In genomic region chr16:30901201-30902069, GRCh38 we compare ENCODE assay signal across 8 cellular contexts. TPM values are rescaled to one million over a fixed set of nuclear protein-coding genes. Genes with fewer than 3 reads are reported as not detected.
DNase-seq lines count a peak whose midpoint lies in the region; ATAC-seq and TF ChIP-seq lines count a peak whose summit lies in the region.

No MANE protein-coding gene starts in this region.

- peaks cover 3% of the 10 kb centered on the region for H3K4me1 ChIP-seq in iPS-15b (ENCODE audit: control insufficient read depth, insufficient read depth, low read length)

- H3K9me3 ChIP-seq in iPS-15b (ENCODE audit: control insufficient read depth, insufficient read depth, low read length) = no peaks in the 10 kb centered on the region

- TF ChIP-seq CTCF in WTC11 (IDR thresholded peaks at IDR 0.05) = no peak

- peak overlapping the region; percentile 37 for H3K4me3 ChIP-seq in iPS-15b (ENCODE audit: low read depth, low read length)

- no peak overlapping the region for H3K27ac Mint-ChIP-seq in WTC11
- H3K27ac Mint-ChIP-seq in stimulated activated naive CD8-positive, alpha-beta T cell treated with anti-CD3 and anti-CD28 coated beads, Interleukin-15, amount 100 ng/mL, for 72 hours = peak overlapping the region; percentile 74 to 87

- H3K36me3 ChIP-seq in iPS-15b (ENCODE audit: control insufficient read depth, insufficient read depth, low read length) = no peaks in the 10 kb centered on the region

- CTCF ChIA-PET in WTC11 (lab: Charles Lee) = interaction anchor here (0.5 to 5.1 kb wide), 30 partner anchors 9 to 1099 kb away, joined by 3 to 95 read pairs (median 4); partner anchors contain the start of gene FBXL19

- POLR2A ChIA-PET in WTC11 (lab: Charles Lee) = interaction anchor here (0.6 to 1.4 kb wide), 6 partner anchors 8 to 214 kb away, joined by 3 to 6 read pairs (median 3); partner anchors contain the start of gene BCL7C

- no peaks in the 10 kb centered on the region for H3K36me3 Mint-ChIP-seq in WTC11

- H3K9me3 Mint-ChIP-seq in WTC11 = peaks cover 3% of the 10 kb centered on the region; the same call in 1 of the 2 replicates
- peaks cover 4 to 8% of the 10 kb centered on the region in 2 donors for H3K9me3 Mint-ChIP-seq in stimulated activated naive CD8-positive, alpha-beta T cell treated with anti-CD3 and anti-CD28 coated beads, Interleukin-15, amount 100 ng/mL, for 72 hours

- H3K27me3 ChIP-seq in iPS-15b (ENCODE audit: control insufficient read depth, insufficient read depth, low read length) = peaks cover 22% of the 10 kb centered on the region

- peak overlapping the region; percentile 59 for H3K4me3 Mint-ChIP-seq in WTC11
- peak overlapping the region; percentile 60 to 72 for H3K4me3 Mint-ChIP-seq in stimulated activated naive CD8-positive, alpha-beta T cell treated with anti-CD3 and anti-CD28 coated beads, Interleukin-15, amount 100 ng/mL, for 72 hours

- peak; percentile 42 for DNase-seq in NCI-H146 (lab: John Stamatoyannopoulos, UW)
- DNase-seq in NCI-H146 treated with DMSO at 0.1 percent for 48 hours (lab: John Stamatoyannopoulos, UW; ENCODE audit: unreplicated experiment) = no peak
- DNase-seq in WTC11 (ENCODE audit: low spot score) = no peak
- DNase-seq in stimulated activated naive CD8-positive, alpha-beta T cell treated with anti-CD3 and anti-CD28 coated beads, Interleukin-15, amount 100 ng/mL, for 72 hours = no peak
- no peak for DNase-seq in amniotic stem cell (lab: John Stamatoyannopoulos, UW)
- DNase-seq in NCI-H524 treated with DMSO at 0.1 percent for 48 hours (lab: John Stamatoyannopoulos, UW) = no peak
- DNase-seq in stimulated activated CD4-positive, alpha-beta T cell treated with anti-CD3 and anti-CD28 coated beads, Interleukin-4, amount 100 ng/mL, for 1 hour = no peak

- H3K4me1 Mint-ChIP-seq in WTC11 = peaks cover 12% of the 10 kb centered on the region
- H3K4me1 Mint-ChIP-seq in stimulated activated naive CD8-positive, alpha-beta T cell treated with anti-CD3 and anti-CD28 coated beads, Interleukin-15, amount 100 ng/mL, for 72 hours = peaks cover 38% of the 10 kb centered on the region

- no peak for ATAC-seq in WTC11
- ATAC-seq in stimulated activated naive CD8-positive, alpha-beta T cell treated with anti-CD3 and anti-CD28 coated beads, Interleukin-15, amount 100 ng/mL, for 72 hours = peak; percentile 29

- H3K27me3 Mint-ChIP-seq in WTC11 (ENCODE audit: low read depth) = peaks cover 29% of the 10 kb centered on the region
- H3K27me3 Mint-ChIP-seq in stimulated activated naive CD8-positive, alpha-beta T cell treated with anti-CD3 and anti-CD28 coated beads, Interleukin-15, amount 100 ng/mL, for 72 hours = no peaks in the 10 kb centered on the region

- H3K9ac ChIP-seq in iPS-15b (ENCODE audit: low read depth, low read length) = no peak overlapping the region

TF ChIP-seq in WTC11, 78 proteins besides CTCF, POLR2A, EP300 and RAD21:
- TF ChIP-seq ELF4 (CRISPR knock-in tag; IDR thresholded peaks at IDR 0.05; ENCODE audit: low read depth) = no peak
- TF ChIP-seq ZNF416 (CRISPR knock-in tag; IDR thresholded peaks at IDR 0.05) = no peak
- TF ChIP-seq, protein P1, sequence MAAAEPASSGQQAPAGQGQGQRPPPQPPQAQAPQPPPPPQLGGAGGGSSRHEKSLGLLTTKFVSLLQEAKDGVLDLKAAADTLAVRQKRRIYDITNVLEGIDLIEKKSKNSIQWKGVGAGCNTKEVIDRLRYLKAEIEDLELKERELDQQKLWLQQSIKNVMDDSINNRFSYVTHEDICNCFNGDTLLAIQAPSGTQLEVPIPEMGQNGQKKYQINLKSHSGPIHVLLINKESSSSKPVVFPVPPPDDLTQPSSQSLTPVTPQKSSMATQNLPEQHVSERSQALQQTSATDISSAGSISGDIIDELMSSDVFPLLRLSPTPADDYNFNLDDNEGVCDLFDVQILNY (CRISPR knock-in tag; IDR thresholded peaks at IDR 0.05) = no peak
- no peak for TF ChIP-seq E2F1 (CRISPR knock-in tag; IDR thresholded peaks at IDR 0.05)

RNA-seq across cellular contexts. Expression of gene CTF1, which starts 5.0 kb away (rescaled TPM):
- total RNA-seq in WTC11 (2021) = 1.4 to 1.9 TPM (median 1.6 TPM) in 3 replicates

RNA-seq across cellular contexts. Expression of gene BCL7C, which starts 7.6 kb away (rescaled TPM):
- 18.3 to 20.3 TPM (median 18.7 TPM) in 3 replicates for total RNA-seq in WTC11 (2021)

RNA-seq across cellular contexts. Expression of gene FBXL19, which starts 21.9 kb away (rescaled TPM):
- 79.0 to 84.9 TPM (median 84.3 TPM) in 3 replicates for total RNA-seq in WTC11 (2021)

RNA-seq across cellular contexts. Expression of gene ORAI3, which starts 47.4 kb away (rescaled TPM):
- 10.8 to 13.5 TPM (median 13.2 TPM) in 3 replicates for total RNA-seq in WTC11 (2021)

RNA-seq across cellular contexts. Expression of gene SETD1A, which starts 56.1 kb away (rescaled TPM):
- 29.3 to 31.1 TPM (median 29.4 TPM) in 3 replicates for total RNA-seq in WTC11 (2021)
